10 cellular contexts compared by ENCODE assay signal in genomic region chr3:160402249-160403027, GRCh38. TPM values are rescaled to one million over a fixed set of nuclear protein-coding genes. Genes with fewer than 3 reads are reported as not detected.
DNase-seq lines count a peak whose midpoint lies in the region; ATAC-seq and TF ChIP-seq lines count a peak whose summit lies in the region.
"Had no signal": no experiment of that assay in that cellular context is flagged by ENCODE, and none has a peak within 500 bp of the region (broad histone marks: within the 10 kb centered on the region; RNA-seq: fewer than 3 reads in every experiment).

No MANE protein-coding gene starts in this region.

- H2AFZ ChIP-seq in neuronal stem cell (ENCODE audit: low read length) = no peak overlapping the region

- H3K4me1 Mint-ChIP-seq in effector memory CD8-positive, alpha-beta T cell (ENCODE audit: low read depth in 2 of 2) = peaks cover 25 to 33% of the 10 kb centered on the region in 2 donors

- H3K79me1 ChIP-seq in neuronal stem cell (ENCODE audit: low read depth, low read length) = peaks cover 5% of the 10 kb centered on the region

- H3K4me1 ChIP-seq in ES-I3 (ENCODE audit: insufficient read depth, low read length) = no peaks in the 10 kb centered on the region
- H3K4me1 ChIP-seq in neuronal stem cell (ENCODE audit: control insufficient read depth in 2 of 2, insufficient read depth in 1 of 2, low read depth in 1 of 2, low read length in 2 of 2) = peaks cover 0 to 6% of the 10 kb centered on the region in 2 donors

- peak overlapping the region; percentile 96 to 97 for H3K4me3 Mint-ChIP-seq in effector memory CD8-positive, alpha-beta T cell

- ATAC-seq in effector memory CD8-positive, alpha-beta T cell (replicated peaks) = no peak
- ATAC-seq in GM21367 (IDR thresholded peaks at IDR 0.05; ENCODE audit: unreplicated experiment) = no peak
- ATAC-seq in GM18868 (IDR thresholded peaks at IDR 0.05; ENCODE audit: unreplicated experiment) = no peak
- no peak for ATAC-seq in HG02840 (IDR thresholded peaks at IDR 0.05; ENCODE audit: low FRiP score, unreplicated experiment)

- WGBS in neuronal stem cell (ENCODE audit: extremely low coverage in 2 of 2, insufficient read length in 2 of 2, insufficient replicate concordance in 1 of 2), 2 donors = no CpG with 5 or more reads among the region's 11 CpGs

- no peaks in the 10 kb centered on the region; the same call in 1 of the 2 replicates for H3K36me3 ChIP-seq in ES-I3 (ENCODE audit: insufficient read depth, low read length)
- H3K36me3 ChIP-seq in neuronal stem cell (replicated peaks in 1 of 2; ENCODE audit: control insufficient read depth in 2 of 2, insufficient read depth in 2 of 2, low read length in 2 of 2) = peaks cover 1 to 67% of the 10 kb centered on the region in 2 donors

- no peak overlapping the region for H4K8ac ChIP-seq in neuronal stem cell (ENCODE audit: low read depth, low read length)

- peak overlapping the region; percentile 10 to 61 for H3K27ac Mint-ChIP-seq in effector memory CD8-positive, alpha-beta T cell

- H4K91ac ChIP-seq in neuronal stem cell (ENCODE audit: low read depth, low read length, poor library complexity) = no peak overlapping the region

- H2BK15ac ChIP-seq in neuronal stem cell (ENCODE audit: low read length) = no peak overlapping the region

- H3K14ac ChIP-seq in neuronal stem cell (ENCODE audit: low read length) = no peak overlapping the region

- no peak overlapping the region for H2AK5ac ChIP-seq in neuronal stem cell (ENCODE audit: low read depth, low read length)

- DNase-seq in NB4 (ENCODE audit: low read depth) = no peak
- DNase-seq in effector memory CD8-positive, alpha-beta T cell = no peak
- DNase-seq in neuronal stem cell (ENCODE audit: low spot score) = no peak
- DNase-seq in NCI-H187 (lab: John Stamatoyannopoulos, UW) = no peak
- DNase-seq: effector CD8-positive, alpha-beta T cell; NK-92 treated with Interleukin-12 subunit alpha and Interleukin-12 subunit beta, amount 100 ng/mL, for 24 hours had no signal

- peak overlapping the region; percentile 26; the same call in 1 of the 2 replicates for H3K9ac ChIP-seq in ES-I3 (ENCODE audit: low read depth, low read length)
- H3K9ac ChIP-seq in neuronal stem cell (ENCODE audit: low read depth, low read length, poor library complexity) = no peak overlapping the region

- TF ChIP-seq POLR2A in NB4 (IDR thresholded peaks at IDR 0.05; ENCODE audit: extremely low read depth, insufficient read length) = no peak

- no peak overlapping the region for H2BK12ac ChIP-seq in neuronal stem cell (ENCODE audit: low read length)

- H2BK120ac ChIP-seq in neuronal stem cell (ENCODE audit: low read depth, low read length) = no peak overlapping the region

- H3K18ac ChIP-seq in neuronal stem cell (ENCODE audit: low read length) = no peak overlapping the region

- no peaks in the 10 kb centered on the region for H3K9me3 ChIP-seq in ES-I3 (ENCODE audit: control insufficient read depth, insufficient read depth, low read length)
- no peaks in the 10 kb centered on the region for H3K9me3 ChIP-seq in neuronal stem cell (replicated peaks in 1 of 2; ENCODE audit: control insufficient read depth in 2 of 2, insufficient read depth in 1 of 2, low read depth in 1 of 2, low read length in 2 of 2)

- peak overlapping the region; percentile 25 for H3K4me2 ChIP-seq in neuronal stem cell (ENCODE audit: insufficient read depth, low read length, poor library complexity, severe bottlenecking)

- peaks cover 37% of the 10 kb centered on the region for H3K36me3 Mint-ChIP-seq in effector memory CD8-positive, alpha-beta T cell (ENCODE audit: insufficient read depth)

- H3K27me3 ChIP-seq in neuronal stem cell (ENCODE audit: control insufficient read depth in 3 of 3, insufficient read depth in 3 of 3, low read depth in 1 of 3, low read length in 3 of 3) = no peaks in the 10 kb centered on the region

- no peak overlapping the region for H3K27ac ChIP-seq in neuronal stem cell (replicated peaks; ENCODE audit: low read length)

- H3K27me3 Mint-ChIP-seq in effector memory CD8-positive, alpha-beta T cell = peaks cover 6 to 11% of the 10 kb centered on the region in 2 donors

- no peak for TF ChIP-seq CTCF in NB4 (IDR thresholded peaks at IDR 0.05; ENCODE audit: low read depth, low read length)

- H3K4me3 ChIP-seq in NB4 (ENCODE audit: low read depth, low read length) (peak overlapping the region; percentile 79), neuronal stem cell (ENCODE audit: low read length in 2 of 2) (peak overlapping the region in 1 of 2 donors; percentile 69)

- no peaks in the 10 kb centered on the region for H3K9me3 Mint-ChIP-seq in effector memory CD8-positive, alpha-beta T cell

- no peak overlapping the region for H2BK5ac ChIP-seq in neuronal stem cell (ENCODE audit: low read length)

- H3K23ac ChIP-seq in neuronal stem cell (ENCODE audit: low read depth, low read length, poor library complexity) = no peak overlapping the region

- no peak overlapping the region for H3K4ac ChIP-seq in neuronal stem cell (ENCODE audit: low read length)

RNA-seq across cellular contexts. Expression of gene SMC4, which starts 3.0 kb away (rescaled TPM):
- polyA plus RNA-seq in neuronal stem cell (2013, experiment 1 of 2) = 430 TPM
- polyA plus RNA-seq in neuronal stem cell (2013, experiment 2 of 2) = 436 TPM

RNA-seq across cellular contexts. Expression of gene IFT80, which starts 3.4 kb away (rescaled TPM):
- polyA plus RNA-seq in neuronal stem cell (2013, experiment 1 of 2) = 23.8 TPM
- polyA plus RNA-seq in neuronal stem cell (2013, experiment 2 of 2) = 24.0 TPM

RNA-seq across cellular contexts. Expression of gene TRIM59, which starts 47.1 kb away (rescaled TPM):
- polyA plus RNA-seq in neuronal stem cell (2013, experiment 1 of 2) = 44.2 TPM
- 43.4 TPM for polyA plus RNA-seq in neuronal stem cell (2013, experiment 2 of 2)
